8 cellular contexts compared by ENCODE assay signal in genomic region chr1:226656201-226656600, GRCh38.
A peak's percentile ranks its signal among the peaks of the same experiment; 100 is the strongest.
DNase-seq lines count a peak whose midpoint lies in the region; ATAC-seq and TF ChIP-seq lines count a peak whose summit lies in the region.

No MANE protein-coding gene starts in this region.

- H3K9me3 ChIP-seq in right cardiac atrium (ENCODE audit: control insufficient read depth, low read length) (no peaks in the 10 kb centered on the region), thymus (ENCODE audit: control insufficient read depth) (no peaks in the 10 kb centered on the region)

- H3K4me1 ChIP-seq in right cardiac atrium (ENCODE audit: control insufficient read depth, insufficient read depth, low read length) (peaks cover 49% of the 10 kb centered on the region), thymus (ENCODE audit: control insufficient read depth, insufficient read depth, low read length) (peaks cover 77% of the 10 kb centered on the region)

- POLR2A ChIA-PET in RWPE1 (lab: Yijun Ruan, JAX; ENCODE audit: low non-redundant PET), result no interaction called here

- H3K36me3 ChIP-seq in thymus (ENCODE audit: control insufficient read depth, insufficient read depth), result peaks cover 3% of the 10 kb centered on the region

- H3K27ac ChIP-seq in RWPE1, result peak overlapping the region; percentile 85
- peak overlapping the region; percentile 10 for H3K27ac ChIP-seq in right cardiac atrium (ENCODE audit: low read length)
- H3K27ac ChIP-seq in thymus (ENCODE audit: low read depth), result peak overlapping the region; percentile 72

- TF ChIP-seq CTCF in RWPE1 (conservative IDR thresholded peaks at IDR 0.05; ENCODE audit: low read depth), result no peak

- 56% methylated on average over 4 of the region's 4 CpGs for WGBS in right cardiac atrium
- 4% methylated on average over 4 of the region's 4 CpGs for WGBS in thymus

- peak; percentile 23 for DNase-seq in Right ventricle myocardium superior
- DNase-seq in Right ventricle myocardium inferior (ENCODE audit: missing footprints), result no peak
- DNase-seq in RWPE1 (ENCODE audit: low spot score), result no peak
- peak in 2 of 3 donors; percentile 5 to 48 for DNase-seq in right cardiac atrium
- no peak for DNase-seq in NCI-H2227 treated with DMSO at 0.1 percent for 48 hours (lab: John Stamatoyannopoulos, UW)

- no peak for ATAC-seq in Right ventricle myocardium superior (ENCODE audit: poor library complexity)
- no peak for ATAC-seq in Right ventricle myocardium inferior
- no peak for ATAC-seq in right cardiac atrium
- no peak for ATAC-seq in GM18861 (IDR thresholded peaks at IDR 0.05; ENCODE audit: unreplicated experiment)
- ATAC-seq in HG02798 (IDR thresholded peaks at IDR 0.05; ENCODE audit: poor library complexity, unreplicated experiment), result no peak

- intact Hi-C loops in Right ventricle myocardium superior (cut with DNase I), result no loop called here
- intact Hi-C loops in Right ventricle myocardium inferior (cut with DNase I), result no loop called here
- intact Hi-C loops in right cardiac atrium (cut with DNase I), result no loop called here

- H3K27me3 ChIP-seq in right cardiac atrium (ENCODE audit: control insufficient read depth, insufficient read depth) (no peaks in the 10 kb centered on the region), thymus (ENCODE audit: control insufficient read depth, insufficient read depth) (no peaks in the 10 kb centered on the region)

- CTCF ChIA-PET in RWPE1 (lab: Yijun Ruan, JAX), result interaction anchor here (0.6 to 1.3 kb wide), 3 partner anchors 22 to 429 kb away, joined by 3 to 7 read pairs (median 5); no protein-coding TSS in a partner anchor

- H3K4me3 ChIP-seq in right cardiac atrium (ENCODE audit: low read length), result no peak overlapping the region
- no peak overlapping the region for H3K4me3 ChIP-seq in thymus (ENCODE audit: low read length)

Comparison
In these comparisons a context has a peak if more than half of its experiments do, and no peak if none do; other contexts are left out.
1. DNase-seq: peak in Right ventricle myocardium superior (single experiment) and right cardiac atrium (2 of 3); none in Right ventricle myocardium inferior (single experiment), RWPE1 (single experiment) and NCI-H2227 treated with DMSO at 0.1 percent for 48 hours (single experiment).
2. H3K27ac ChIP-seq: peak in every context shown above with its lines; median percentile 85 in RWPE1; 72 in thymus; 10 in right cardiac atrium.